8 cellular contexts compared by ENCODE assay signal in the genomic region with DNA sequence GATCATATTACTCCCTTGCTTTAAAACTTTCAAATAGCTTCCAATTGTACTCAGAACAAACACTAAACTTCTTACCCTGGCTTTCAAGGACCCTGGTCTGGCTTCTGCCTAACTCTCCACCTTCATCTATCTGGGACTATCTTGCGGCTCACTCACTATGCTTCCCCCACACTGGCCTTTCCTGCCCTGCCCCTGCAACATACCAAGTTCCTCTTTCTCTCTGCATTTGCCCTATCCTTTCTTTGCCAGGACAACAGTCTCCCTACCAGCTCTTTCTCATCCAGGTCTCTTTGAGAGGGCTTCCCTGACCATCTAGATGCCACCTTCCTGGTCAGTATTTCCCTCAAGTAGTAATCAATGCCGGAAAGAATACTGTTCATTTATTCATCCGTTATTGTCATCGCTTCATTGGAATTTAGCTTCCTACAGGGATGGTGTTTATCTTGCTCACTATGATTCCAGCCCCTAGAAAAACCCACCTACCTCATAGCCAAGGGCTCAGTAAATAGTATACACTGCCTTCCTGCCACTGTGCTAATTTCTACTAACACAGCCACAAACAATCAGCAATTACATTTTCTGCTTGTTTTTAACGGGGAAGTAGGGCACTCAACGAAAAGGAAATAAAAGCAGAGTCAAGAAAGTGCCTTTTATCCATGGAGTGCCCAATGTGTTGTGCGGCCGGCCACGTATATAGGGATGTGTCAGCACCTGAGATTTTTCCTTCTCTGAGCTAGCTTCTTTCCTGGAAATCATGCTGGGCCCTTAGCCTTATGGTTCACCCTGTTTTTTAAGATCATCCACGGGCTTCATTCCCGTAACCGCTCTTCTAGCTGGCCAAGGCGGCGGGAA. TPM values are rescaled to one million over a fixed set of nuclear protein-coding genes. Genes with fewer than 3 reads are reported as not detected.
DNase-seq lines count a peak whose midpoint lies in the region; ATAC-seq and TF ChIP-seq lines count a peak whose summit lies in the region.

No MANE protein-coding gene starts in this region.

- peak overlapping the region; percentile 90 for H3K9ac ChIP-seq in BLaER1

- H4K20me1 ChIP-seq in BLaER1: no peaks in the 10 kb centered on the region

- H3K4me3 ChIP-seq in BLaER1 (peak overlapping the region; percentile 81), adrenal gland (peak overlapping the region; percentile 16 to 88 (median 64)), lower lobe of right lung (peak overlapping the region; percentile 63)

- TF ChIP-seq CTCF in adrenal gland (IDR thresholded peaks at IDR 0.05): no peak
- no peak for TF ChIP-seq CTCF in lower lobe of right lung (IDR thresholded peaks at IDR 0.05)

- intact Hi-C loops in adrenal gland (cut with DNase I): loop anchor here in 1 of 2 donors (10.0 kb wide), 1 partner anchor 215 kb away; no protein-coding TSS in a partner anchor
- intact Hi-C loops in lower lobe of right lung (cut with DNase I): no loop called here

- 16 to 18% (median 17%) methylated on average over 14 of the region's 14 CpGs for WGBS in adrenal gland, 4 donors

- no peak for TF ChIP-seq POLR2A in adrenal gland (IDR thresholded peaks at IDR 0.05)

- H3K4me1 ChIP-seq in BLaER1 (peaks cover 42% of the 10 kb centered on the region), adrenal gland (replicated peaks in 1 of 2) (peaks cover 13 to 22% of the 10 kb centered on the region in 2 donors), lower lobe of right lung (peaks cover 15% of the 10 kb centered on the region)

- ATAC-seq in GM19397 (IDR thresholded peaks at IDR 0.05; ENCODE audit: unreplicated experiment): peak; percentile 11
- peak; percentile 11 for ATAC-seq in HG03460 (IDR thresholded peaks at IDR 0.05; ENCODE audit: unreplicated experiment)
- ATAC-seq in lower lobe of right lung: no peak

- no peaks in the 10 kb centered on the region for H3K9me3 ChIP-seq in BLaER1
- H3K9me3 ChIP-seq in adrenal gland (replicated peaks in 1 of 3): no peaks in the 10 kb centered on the region
- H3K9me3 ChIP-seq in lower lobe of right lung: no peaks in the 10 kb centered on the region

- H3K27me3 ChIP-seq in BLaER1 (no peaks in the 10 kb centered on the region), adrenal gland (no peaks in the 10 kb centered on the region), lower lobe of right lung (ENCODE audit: low read depth) (no peaks in the 10 kb centered on the region)

- H3K36me3 ChIP-seq in BLaER1 (no peaks in the 10 kb centered on the region), adrenal gland (replicated peaks in 1 of 2) (no peaks in the 10 kb centered on the region), lower lobe of right lung (no peaks in the 10 kb centered on the region)

- DNase-seq in adrenal gland: no peak
- DNase-seq in lower lobe of right lung: no peak
- DNase-seq in SK-N-DZ (ENCODE audit: low spot score): no peak
- no peak for DNase-seq in SHP77 (lab: John Stamatoyannopoulos, UW)
- no peak for DNase-seq in amniotic stem cell (lab: John Stamatoyannopoulos, UW)

- H3K4me2 ChIP-seq in BLaER1: peak overlapping the region; percentile 91

- H3K27ac ChIP-seq in BLaER1: peak overlapping the region; percentile 94
- H3K27ac ChIP-seq in adrenal gland: peak overlapping the region; percentile 50 to 83 (median 65)
- H3K27ac ChIP-seq in lower lobe of right lung: peak overlapping the region; percentile 66

RNA-seq across cellular contexts. Expression of gene CDC7, which starts 0.5 kb away (rescaled TPM):
- total RNA-seq in adrenal gland (1 to 10 TPM; 1.6 to 6.9 (median 3.1) TPM), lower lobe of right lung (3.4 TPM)
- 1 to 10 TPM; 2.3 to 6.6 (median 2.4) TPM for polyA plus RNA-seq in adrenal gland
- polyA plus RNA-seq in SK-N-DZ (2014; cell fraction: cytosol; rRNA removed): 50.6 and 54.7 TPM in 2 replicates
- polyA plus RNA-seq in SK-N-DZ (2014; cell fraction: nucleus; rRNA removed): 51.4 and 71.3 TPM in 2 replicates

Comparison
In these comparisons a context has a peak if more than half of its experiments do, and no peak if none do; other contexts are left out.
1. ATAC-seq: peak in GM19397 (single experiment) and HG03460 (single experiment); none in lower lobe of right lung (0 of 2).
2. Peak in every context shown above with its lines, with median percentiles within 50 percentile points of each other: H3K27ac ChIP-seq and H3K4me3 ChIP-seq.